Comparison of ENCODE assay signal across 20 cellular contexts in the genomic region with DNA sequence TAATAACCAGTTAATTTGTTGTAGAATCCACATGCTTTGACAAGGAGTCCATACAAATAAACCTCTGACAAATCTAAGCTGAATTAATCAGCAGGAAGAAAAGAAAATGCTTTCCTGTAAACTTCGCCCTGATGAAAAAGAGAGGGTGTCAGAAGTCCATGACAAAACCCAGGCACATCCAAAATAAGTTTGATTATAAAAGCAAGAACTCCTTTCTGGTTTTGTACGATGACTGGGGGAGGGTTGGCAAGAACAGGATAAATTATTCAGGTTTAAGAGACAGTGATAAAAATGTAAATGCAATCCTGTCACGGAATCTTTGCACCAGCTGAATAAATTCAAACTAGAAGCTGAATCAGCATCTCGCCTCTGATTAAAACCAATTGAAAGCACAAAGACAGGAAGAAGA.
DNase-seq lines count a peak whose midpoint lies in the region; ATAC-seq and TF ChIP-seq lines count a peak whose summit lies in the region.
"Had no signal": no experiment of that assay in that cellular context is flagged by ENCODE, and none has a peak within 500 bp of the region (broad histone marks: within the 10 kb centered on the region; RNA-seq: fewer than 3 reads in every experiment).

No MANE protein-coding gene starts in this region.

- ATAC-seq in GM18498 (IDR thresholded peaks at IDR 0.05; ENCODE audit: unreplicated experiment): no peak
- ATAC-seq: lower lobe of right lung, sciatic nerve had no signal

- no peak for TF ChIP-seq POLR2A in sigmoid colon (IDR thresholded peaks at IDR 0.05)

- H3K18ac ChIP-seq in mesendoderm (ENCODE audit: low read length): no peak overlapping the region

- H2BK15ac ChIP-seq in mesendoderm (replicated peaks; ENCODE audit: low read depth): peak overlapping the region; percentile 57

- in situ Hi-C loops in astrocyte of the cerebellum (cut with HindIII; ENCODE audit: low sequenced_read_pairs): no loop called here

- no peak overlapping the region for H3K4ac ChIP-seq in mesendoderm (ENCODE audit: low read depth, low read length)

- no peaks in the 10 kb centered on the region for H3K27me3 ChIP-seq in mesendoderm (ENCODE audit: insufficient read depth, low read length, poor library complexity)
- no peaks in the 10 kb centered on the region for H3K27me3 ChIP-seq in sigmoid colon
- H3K27me3 ChIP-seq: cardiac muscle cell, ovary had no signal

- no peaks in the 10 kb centered on the region for H3K79me2 ChIP-seq in mesendoderm (ENCODE audit: control insufficient read depth, insufficient read depth, low read length)

- no peak overlapping the region for H2BK120ac ChIP-seq in mesendoderm (ENCODE audit: low read depth, low read length)

- no peak overlapping the region for H2BK5ac ChIP-seq in mesendoderm (ENCODE audit: low read length)

- intact Hi-C loops in sigmoid colon (cut with DNase I): loop anchor here (5.0 kb wide), 3 partner anchors 82 to 262 kb away; no protein-coding TSS in a partner anchor

- peak; percentile 10 for DNase-seq in GM03348 (ENCODE audit: low spot score)
- DNase-seq in astrocyte of the cerebellum (ENCODE audit: low read depth): peak; percentile 11
- DNase-seq in mesendoderm: no peak
- no peak for DNase-seq in sigmoid colon
- no peak for DNase-seq in globus pallidus (ENCODE audit: low spot score)
- no peak for DNase-seq in NCI-H2029 treated with DMSO at 0.1 percent for 48 hours (lab: John Stamatoyannopoulos, UW)
- DNase-seq in activated naive CD4-positive, alpha-beta T cell treated with anti-CD3 and anti-CD28 coated beads, Interleukin-2, amount 50 U/mL, for 16 hours: no peak
- DNase-seq: activated CD4-positive, alpha-beta T cell treated with anti-CD3 and anti-CD28 coated beads, Interleukin-2, amount 50 U/mL, for 48 hours; activated CD4-positive, CD25-positive, alpha-beta regulatory T cell; activated gamma-delta T cell; activated T-cell treated with anti-CD3 and anti-CD28 coated beads for 4 hours; CD4-positive, alpha-beta memory T cell; lower lobe of right lung; NCI-H526 treated with DMSO at 0.1 percent for 48 hours; ovary; RPMI8226; T-helper 9 cell had no signal

- H3K4me2 ChIP-seq in mesendoderm (ENCODE audit: low read length): no peak overlapping the region

- peaks cover 0 to 3% (median 0%) of the 10 kb centered on the region in 4 donors for H3K9me3 ChIP-seq in sigmoid colon
- H3K9me3 ChIP-seq: lower lobe of right lung, ovary had no signal

- H3K9ac ChIP-seq in mesendoderm (ENCODE audit: low read length): no peak overlapping the region

- peak; percentile 60 to 88 (median 82) for TF ChIP-seq EP300 in sigmoid colon (IDR thresholded peaks at IDR 0.05)

- H3K36me3 ChIP-seq in mesendoderm (ENCODE audit: control insufficient read depth, insufficient read depth, low read length) (no peaks in the 10 kb centered on the region), sigmoid colon (no peaks in the 10 kb centered on the region)
- H3K36me3 ChIP-seq: cardiac muscle cell, lower lobe of right lung, ovary had no signal

- H3K56ac ChIP-seq in mesendoderm (ENCODE audit: low read length): no peak overlapping the region

- no CpG with 5 or more reads among the region's 4 CpGs for WGBS in mesendoderm (ENCODE audit: extremely low coverage, insufficient coverage, low lambda C conversion rate)
- WGBS in sigmoid colon, 2 donors: 72 to 75% methylated on average over 4 of the region's 4 CpGs

- TF ChIP-seq CTCF in astrocyte of the cerebellum (IDR thresholded peaks at IDR 0.05; ENCODE audit: low read depth, low read length, missing control alignments): no peak
- TF ChIP-seq CTCF in sigmoid colon (IDR thresholded peaks at IDR 0.05): no peak

- no peak overlapping the region for H4K8ac ChIP-seq in mesendoderm (ENCODE audit: low read depth, low read length)

- no peak overlapping the region for H4K5ac ChIP-seq in mesendoderm (ENCODE audit: low read length)

- H3K4me1 ChIP-seq in mesendoderm (ENCODE audit: control insufficient read depth, low read depth, low read length): peaks cover 5% of the 10 kb centered on the region
- H3K4me1 ChIP-seq in sigmoid colon: peaks cover 0 to 71% (median 65%) of the 10 kb centered on the region in 4 donors

- no peak overlapping the region for H3K27ac ChIP-seq in mesendoderm (ENCODE audit: low read depth, low read length)
- H3K27ac ChIP-seq in sigmoid colon: peak overlapping the region; percentile 78 to 82 (median 82)
- H3K27ac ChIP-seq: cardiac muscle cell, lower lobe of right lung, ovary had no signal

- H2AK5ac ChIP-seq in mesendoderm (ENCODE audit: low read length): no peak overlapping the region

- H3K79me1 ChIP-seq in mesendoderm (ENCODE audit: low read length): no peaks in the 10 kb centered on the region

- no peak overlapping the region for H3K4me3 ChIP-seq in astrocyte of the cerebellum (ENCODE audit: low read depth, low read length)
- no peak overlapping the region for H3K4me3 ChIP-seq in mesendoderm (ENCODE audit: low read length)
- no peak overlapping the region for H3K4me3 ChIP-seq in sigmoid colon
- H3K4me3 ChIP-seq: cardiac muscle cell, lower lobe of right lung, ovary had no signal

- H3K23ac ChIP-seq in mesendoderm (ENCODE audit: low read length): no peak overlapping the region

Comparison
In these comparisons a context has a peak if more than half of its experiments do, and no peak if none do; other contexts are left out.
1. DNase-seq: peak in GM03348 (single experiment) and astrocyte of the cerebellum (single experiment); none in mesendoderm (single experiment), sigmoid colon (single experiment), globus pallidus (single experiment), NCI-H2029 treated with DMSO at 0.1 percent for 48 hours (single experiment) and activated naive CD4-positive, alpha-beta T cell treated with anti-CD3 and anti-CD28 coated beads, Interleukin-2, amount 50 U/mL, for 16 hours (single experiment).